2 cellular contexts compared by ENCODE assay signal in genomic region chr13:48072787-48073186, GRCh38.
TF ChIP-seq lines count a peak whose summit lies in the region.

No MANE protein-coding gene starts in this region.

TF ChIP-seq in IMR-90, 13 proteins besides CTCF, POLR2A, EP300 and RAD21:
- TF ChIP-seq NFE2L2 (IDR thresholded peaks at IDR 0.05; ENCODE audit: low read depth, low read length) (no peak), MAFK (IDR thresholded peaks at IDR 0.05; ENCODE audit: low read depth, low read length) (no peak), SMC3 (IDR thresholded peaks at IDR 0.05; ENCODE audit: low read depth, low read length) (no peak), USF2 (IDR thresholded peaks at IDR 0.05; ENCODE audit: low read depth, low read length) (no peak), MAZ (IDR thresholded peaks at IDR 0.05; ENCODE audit: borderline replicate concordance, low read depth, low read length) (no peak), CEBPB (IDR thresholded peaks at IDR 0.05; ENCODE audit: low read depth, low read length) (no peak), MXI1 (IDR thresholded peaks at IDR 0.05; ENCODE audit: borderline replicate concordance, low read depth, low read length) (no peak), CHD1 (IDR thresholded peaks at IDR 0.05; ENCODE audit: low read depth, low read length) (no peak), BHLHE40 (IDR thresholded peaks at IDR 0.05; ENCODE audit: low read depth, low read length) (no peak)
- TF ChIP-seq, protein P1, sequence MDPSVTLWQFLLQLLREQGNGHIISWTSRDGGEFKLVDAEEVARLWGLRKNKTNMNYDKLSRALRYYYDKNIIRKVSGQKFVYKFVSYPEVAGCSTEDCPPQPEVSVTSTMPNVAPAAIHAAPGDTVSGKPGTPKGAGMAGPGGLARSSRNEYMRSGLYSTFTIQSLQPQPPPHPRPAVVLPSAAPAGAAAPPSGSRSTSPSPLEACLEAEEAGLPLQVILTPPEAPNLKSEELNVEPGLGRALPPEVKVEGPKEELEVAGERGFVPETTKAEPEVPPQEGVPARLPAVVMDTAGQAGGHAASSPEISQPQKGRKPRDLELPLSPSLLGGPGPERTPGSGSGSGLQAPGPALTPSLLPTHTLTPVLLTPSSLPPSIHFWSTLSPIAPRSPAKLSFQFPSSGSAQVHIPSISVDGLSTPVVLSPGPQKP (IDR thresholded peaks at IDR 0.05; ENCODE audit: borderline replicate concordance, low read depth, low read length) = no peak
TF ChIP-seq in IMR-90: peak in this region for 0.

TF ChIP-seq in GM12878, 131 proteins besides CTCF, POLR2A, EP300 and RAD21:
- TF ChIP-seq RB1 (IDR thresholded peaks at IDR 0.05; ENCODE audit: borderline replicate concordance) = no peak
- no peak for TF ChIP-seq MTA3 (IDR thresholded peaks at IDR 0.05; ENCODE audit: borderline replicate concordance, low read length)
- no peak for TF ChIP-seq NKRF (conservative IDR thresholded peaks at IDR 0.05)
- TF ChIP-seq NRF1 (conservative IDR thresholded peaks at IDR 0.05; ENCODE audit: low read depth, low read length) = no peak
- no peak for TF ChIP-seq RELB (IDR thresholded peaks at IDR 0.05; ENCODE audit: low read depth)
